Comparison of ENCODE assay signal across 1 cellular context in genomic region chr17:13582776-13583414, GRCh38.
TF ChIP-seq lines count a peak whose summit lies in the region.

No MANE protein-coding gene starts in this region.

TF ChIP-seq in K562, 482 proteins besides CTCF, POLR2A, EP300 and RAD21 (continued from another document):
- TF ChIP-seq AFF1 (IDR thresholded peaks at IDR 0.05; ENCODE audit: low read depth in 1 of 2, partially characterized antibody in 2 of 2) (no peak), MAFK (IDR thresholded peaks at IDR 0.05; ENCODE audit: low read length) (no peak), ZC3H4 (CRISPR knock-in tag; IDR thresholded peaks at IDR 0.05; ENCODE audit: borderline replicate concordance) (no peak), ZNF766 (CRISPR knock-in tag; conservative IDR thresholded peaks at IDR 0.05) (no peak), BACH1 (tag; IDR thresholded peaks at IDR 0.05) (0 out of 2 replicates have a peak, but pooled peaks have one; percentile 22), THAP7 (CRISPR knock-in tag; IDR thresholded peaks at IDR 0.05) (no peak), KLF1 (tag; IDR thresholded peaks at IDR 0.05) (no peak)
